Comparison of ENCODE assay signal across 1 cellular context in genomic region chr15:80087104-80087503, GRCh38.
TF ChIP-seq lines count a peak whose summit lies in the region.

No MANE protein-coding gene starts in this region.

TF ChIP-seq in IMR-90, 13 proteins besides CTCF, POLR2A, EP300 and RAD21 (continued from another document):
- no peak for TF ChIP-seq USF2 (IDR thresholded peaks at IDR 0.05; ENCODE audit: low read depth, low read length)
- TF ChIP-seq BHLHE40 (IDR thresholded peaks at IDR 0.05; ENCODE audit: low read depth, low read length): no peak
- TF ChIP-seq CEBPB (IDR thresholded peaks at IDR 0.05; ENCODE audit: low read depth, low read length): no peak
- TF ChIP-seq ELK1 (IDR thresholded peaks at IDR 0.05; ENCODE audit: borderline replicate concordance, low read depth, low read length): no peak
